25 cellular contexts compared by ENCODE assay signal in the genomic region with DNA sequence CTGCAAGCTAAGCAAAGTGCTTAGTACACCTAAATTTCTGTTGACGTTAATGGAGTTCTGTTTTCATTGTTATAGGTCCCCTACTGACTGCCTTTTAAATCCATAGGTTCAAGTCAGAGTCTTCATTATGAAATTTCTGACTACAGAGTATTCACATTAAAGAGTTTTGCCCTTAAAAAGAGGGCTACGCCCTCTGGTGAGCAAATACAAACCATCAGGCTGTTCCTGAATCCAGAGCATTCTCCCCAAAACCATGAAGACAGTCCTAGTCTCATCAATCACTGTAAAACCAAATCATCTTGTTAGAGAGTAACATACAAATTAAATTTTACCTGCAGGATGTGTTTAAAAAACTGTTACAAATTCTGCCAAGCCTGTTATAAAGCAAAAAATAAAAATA.
"Had no signal": no experiment of that assay in that cellular context is flagged by ENCODE, and none has a peak within 500 bp of the region (broad histone marks: within the 10 kb centered on the region; RNA-seq: fewer than 3 reads in every experiment).

No MANE protein-coding gene starts in this region.

- H3K4me3 Mint-ChIP-seq: activated CD4-positive, alpha-beta memory T cell treated with anti-CD3 and anti-CD28 coated beads for 36 hours; activated naive CD8-positive, alpha-beta T cell treated with anti-CD3 and anti-CD28 coated beads, Interleukin-2, amount 50 U/mL, for 24 hours; activated T-cell treated with anti-CD3 and anti-CD28 coated beads, Interleukin-2, amount 50 U/mL, for 72 hours; naive thymus-derived CD4-positive, alpha-beta T cell; neural crest cell had no signal

- DNase-seq: activated CD4-positive, alpha-beta memory T cell treated with anti-CD3 and anti-CD28 coated beads for 36 hours; activated CD4-positive, alpha-beta T cell treated with anti-CD3 and anti-CD28 coated beads for 4 hours; activated CD4-positive, CD25-positive, alpha-beta regulatory T cell; activated effector memory CD4-positive, alpha-beta T cell treated with Interleukin-2 at 50 U/mL for 16 hours; activated naive CD4-positive, alpha-beta T cell treated with anti-CD3 and anti-CD28 coated beads, Interleukin-2, amount 50 U/mL, for 16 hours; activated naive CD8-positive, alpha-beta T cell treated with anti-CD3 and anti-CD28 coated beads, Interleukin-2, amount 50 U/mL, for 24 hours; activated T-cell treated with anti-CD3 and anti-CD28 coated beads, Interleukin-2, amount 50 U/mL, for 72 hours; cerebellar nuclear complex; heart left ventricle; kidney; lower lobe of right lung; naive thymus-derived CD4-positive, alpha-beta T cell; posterior cingulate gyrus; sigmoid colon; stimulated activated CD4-positive, alpha-beta T cell treated with anti-CD3 and anti-CD28 coated beads, Interleukin-15, amount 100 ng/mL, for 24 hours; stimulated activated CD8-positive, alpha-beta memory T cell treated with anti-CD3 and anti-CD28 coated beads, Interleukin-4, amount 100 ng/mL, for 48 hours; stimulated activated naive CD4-positive, alpha-beta T cell; T1000; testis; trophoblast cell; uterus had no signal

- H3K4me2 ChIP-seq: smooth muscle cell had no signal

- H3K27me3 Mint-ChIP-seq: activated CD4-positive, alpha-beta memory T cell treated with anti-CD3 and anti-CD28 coated beads for 36 hours; activated naive CD8-positive, alpha-beta T cell treated with anti-CD3 and anti-CD28 coated beads, Interleukin-2, amount 50 U/mL, for 24 hours; naive thymus-derived CD4-positive, alpha-beta T cell had no signal

- H3K27ac ChIP-seq: coronary artery, heart left ventricle, lower lobe of right lung, sigmoid colon, testis, uterus had no signal

- H3K4me1 ChIP-seq: heart left ventricle, lower lobe of right lung, testis, uterus had no signal

- H3K36me3 Mint-ChIP-seq: activated CD4-positive, alpha-beta memory T cell treated with anti-CD3 and anti-CD28 coated beads for 36 hours; naive thymus-derived CD4-positive, alpha-beta T cell had no signal

- H3K27ac Mint-ChIP-seq: activated CD4-positive, alpha-beta memory T cell treated with anti-CD3 and anti-CD28 coated beads for 36 hours; activated naive CD8-positive, alpha-beta T cell treated with anti-CD3 and anti-CD28 coated beads, Interleukin-2, amount 50 U/mL, for 24 hours; activated T-cell treated with anti-CD3 and anti-CD28 coated beads, Interleukin-2, amount 50 U/mL, for 72 hours; naive thymus-derived CD4-positive, alpha-beta T cell had no signal

- ATAC-seq: activated naive CD8-positive, alpha-beta T cell treated with anti-CD3 and anti-CD28 coated beads, Interleukin-2, amount 50 U/mL, for 24 hours; activated T-cell treated with anti-CD3 and anti-CD28 coated beads, Interleukin-2, amount 50 U/mL, for 72 hours; heart left ventricle; left lobe of liver; lower lobe of right lung; naive thymus-derived CD4-positive, alpha-beta T cell had no signal

- H3K9me3 Mint-ChIP-seq: neural crest cell had no signal

- H3K4me3 ChIP-seq: coronary artery, heart left ventricle, lower lobe of right lung, sigmoid colon, smooth muscle cell, testis, uterus had no signal

- H3K4me1 Mint-ChIP-seq: activated naive CD8-positive, alpha-beta T cell treated with anti-CD3 and anti-CD28 coated beads, Interleukin-2, amount 50 U/mL, for 24 hours; naive thymus-derived CD4-positive, alpha-beta T cell; neural crest cell had no signal

- H3K9me3 ChIP-seq: lower lobe of right lung, sigmoid colon, testis, uterus had no signal

- H3K27me3 ChIP-seq: heart left ventricle, sigmoid colon, testis, uterus had no signal

- H3K36me3 ChIP-seq: heart left ventricle, lower lobe of right lung, sigmoid colon, uterus had no signal
